18 cellular contexts compared by ENCODE assay signal in the genomic region with DNA sequence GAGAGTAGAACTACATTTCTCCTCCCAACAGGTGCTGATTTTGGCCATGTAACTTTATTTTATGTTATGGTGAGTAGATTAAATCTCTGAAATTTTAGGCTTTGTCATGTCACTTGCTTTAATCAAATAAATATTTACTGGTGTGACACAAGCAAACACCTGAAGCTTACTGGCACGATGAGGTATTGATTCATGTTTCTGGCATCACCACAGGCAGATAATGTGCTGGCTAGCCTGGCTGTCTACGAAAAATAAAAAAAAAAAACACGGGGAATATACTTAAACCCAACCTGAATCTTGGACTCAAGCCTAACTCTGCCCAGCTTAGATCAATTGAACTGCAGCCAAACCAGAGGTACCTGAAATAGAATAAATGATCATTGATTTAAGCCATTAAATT.
"Had no signal": no experiment of that assay in that cellular context is flagged by ENCODE, and none has a peak within 500 bp of the region (broad histone marks: within the 10 kb centered on the region; RNA-seq: fewer than 3 reads in every experiment).

No MANE protein-coding gene starts in this region.

- ATAC-seq: activated CD8-positive, alpha-beta T cell treated with anti-CD3 and anti-CD28 coated beads for 36 hours; activated naive CD4-positive, alpha-beta T cell treated with anti-CD3 and anti-CD28 coated beads, Interleukin-2, amount 50 U/mL, for 72 hours; body of pancreas; foreskin keratinocyte; natural killer cell treated with Interleukin-12 subunit alpha and Interleukin-12 subunit beta and Interleukin-15 and Interleukin-18, amount 100 ng/mL, for 72 hours; stimulated activated effector memory CD8-positive, alpha-beta T cell treated with anti-CD3 and anti-CD28 coated beads, Interleukin-12 subunit alpha, Interleukin-12 subunit beta, amount 100 ng/mL, for 72 hours; upper lobe of right lung; WTC11 had no signal

- DNase-seq: activated CD4-positive, alpha-beta T cell treated with anti-CD3 and anti-CD28 coated beads for 48 hours; activated CD8-positive, alpha-beta T cell treated with anti-CD3 and anti-CD28 coated beads for 36 hours; activated gamma-delta T cell; activated T-cell treated with anti-CD3 and anti-CD28 coated beads, Interleukin-2, amount 50 U/mL, for 48 hours; body of pancreas; central memory CD4-positive, alpha-beta T cell; cortex of kidney; effector CD8-positive, alpha-beta T cell; foreskin keratinocyte; glutamatergic neuron; kidney glomerular epithelial cell; mesendoderm; stimulated activated CD4-positive, alpha-beta T cell treated with anti-CD3 and anti-CD28 coated beads, Interleukin-12 subunit alpha, Interleukin-12 subunit beta, amount 100 ng/mL, for 4 hours; upper lobe of right lung had no signal
